ENCODE assay signal across 10 cellular contexts in genomic region chr1:16324456-16324890, GRCh38. TPM values are rescaled to one million over a fixed set of nuclear protein-coding genes. Genes with fewer than 3 reads are reported as not detected.
DNase-seq lines count a peak whose midpoint lies in the region; ATAC-seq and TF ChIP-seq lines count a peak whose summit lies in the region.
"Had no signal": no experiment of that assay in that cellular context is flagged by ENCODE, and none has a peak within 500 bp of the region (broad histone marks: within the 10 kb centered on the region; RNA-seq: fewer than 3 reads in every experiment).

No MANE protein-coding gene starts in this region.

- POLR2A ChIA-PET in T-cell (lab: Charles Lee): no interaction called here

- H3K27ac ChIP-seq in prostate gland: no peak overlapping the region

- ATAC-seq in esophagus mucosa (peak; percentile 66), T-cell (replicated peaks in 1 of 4) (no peak)
- no peak for ATAC-seq in activated T-cell treated with anti-CD3 and anti-CD28 coated beads, Interleukin-2, amount 50 U/mL, for 4 hours
- ATAC-seq: activated CD8-positive, alpha-beta T cell treated with anti-CD3 and anti-CD28 coated beads, Interleukin-2, amount 10 ng/mL, durations not matched to agents 7 days and 5 days; naive thymus-derived CD8-positive, alpha-beta T cell had no signal

- no peaks in the 10 kb centered on the region for H3K27me3 ChIP-seq in prostate gland (replicated peaks; ENCODE audit: insufficient read depth)

- H3K36me3 ChIP-seq in prostate gland: no peaks in the 10 kb centered on the region

- intact Hi-C loops in prostate gland (cut with DNase I): no loop called here

- no peaks in the 10 kb centered on the region for H3K9me3 Mint-ChIP-seq in T-cell
- no peaks in the 10 kb centered on the region for H3K9me3 Mint-ChIP-seq in activated T-cell treated with anti-CD3 and anti-CD28 coated beads, Interleukin-2, amount 50 U/mL, for 4 hours
- H3K9me3 Mint-ChIP-seq: naive thymus-derived CD8-positive, alpha-beta T cell had no signal

- TF ChIP-seq POLR2A in prostate gland (IDR thresholded peaks at IDR 0.05): no peak

- peaks cover 9% of the 10 kb centered on the region for H3K36me3 Mint-ChIP-seq in T-cell
- peaks cover 9% of the 10 kb centered on the region for H3K36me3 Mint-ChIP-seq in activated T-cell treated with anti-CD3 and anti-CD28 coated beads, Interleukin-2, amount 50 U/mL, for 4 hours (ENCODE audit: insufficient read depth)

- H3K4me1 Mint-ChIP-seq in T-cell: peaks cover 20 to 33% (median 33%) of the 10 kb centered on the region in 3 donors
- peaks cover 14% of the 10 kb centered on the region for H3K4me1 Mint-ChIP-seq in activated T-cell treated with anti-CD3 and anti-CD28 coated beads, Interleukin-2, amount 50 U/mL, for 4 hours (ENCODE audit: low read depth)

- 90% methylated on average over 6 of the region's 6 CpGs for WGBS in prostate gland

- H3K9me3 ChIP-seq in prostate gland: no peaks in the 10 kb centered on the region

- DNase-seq in Daoy (ENCODE audit: low read depth) (peak; percentile 76), NCI-H69 (lab: John Stamatoyannopoulos, UW) (peak; percentile 2), prostate gland (ENCODE audit: low spot score) (peak; percentile 18), epidermal melanocyte (ENCODE audit: insufficient read length, low spot score) (no peak), T-cell (no peak)
- no peak for DNase-seq in activated T-cell treated with anti-CD3 and anti-CD28 coated beads, Interleukin-2, amount 50 U/mL, for 4 hours
- DNase-seq in stimulated activated CD4-positive, alpha-beta T cell treated with anti-CD3 and anti-CD28 coated beads, Interleukin-2, amount 100 ng/mL, for 24 hours: no peak
- DNase-seq: activated CD8-positive, alpha-beta T cell treated with anti-CD3 and anti-CD28 coated beads, Interleukin-2, amount 10 ng/mL, durations not matched to agents 7 days and 5 days; naive thymus-derived CD8-positive, alpha-beta T cell had no signal

- H3K4me3 Mint-ChIP-seq in T-cell: no peak overlapping the region
- no peak overlapping the region for H3K4me3 Mint-ChIP-seq in activated T-cell treated with anti-CD3 and anti-CD28 coated beads, Interleukin-2, amount 50 U/mL, for 4 hours
- H3K4me3 Mint-ChIP-seq: activated CD8-positive, alpha-beta T cell treated with anti-CD3 and anti-CD28 coated beads, Interleukin-2, amount 10 ng/mL, durations not matched to agents 7 days and 5 days; naive thymus-derived CD8-positive, alpha-beta T cell had no signal

- no peaks in the 10 kb centered on the region for H3K27me3 Mint-ChIP-seq in T-cell
- no peaks in the 10 kb centered on the region for H3K27me3 Mint-ChIP-seq in activated T-cell treated with anti-CD3 and anti-CD28 coated beads, Interleukin-2, amount 50 U/mL, for 4 hours (ENCODE audit: low read depth)
- H3K27me3 Mint-ChIP-seq: naive thymus-derived CD8-positive, alpha-beta T cell had no signal

- TF ChIP-seq CTCF in prostate gland (IDR thresholded peaks at IDR 0.05): no peak

- H3K4me1 ChIP-seq in prostate gland (replicated peaks): peaks cover 7% of the 10 kb centered on the region

- CTCF ChIA-PET in T-cell (lab: Charles Lee): no interaction called here

- H3K4me3 ChIP-seq in prostate gland: no peak overlapping the region

- H3K27ac Mint-ChIP-seq in T-cell: no peak overlapping the region
- H3K27ac Mint-ChIP-seq: activated CD8-positive, alpha-beta T cell treated with anti-CD3 and anti-CD28 coated beads, Interleukin-2, amount 10 ng/mL, durations not matched to agents 7 days and 5 days had no signal

RNA-seq across cellular contexts. Expression of gene FBXO42, which starts 27.8 kb away (rescaled TPM):
- 10.8 and 27.3 TPM in 2 replicates for total RNA-seq in Daoy (2014; rRNA removed; shearing (Covaris generic))
- total RNA-seq in esophagus mucosa: 11.9 TPM
- 10 to 100 TPM; 26.6 to 52.6 TPM for total RNA-seq in prostate gland
- total RNA-seq in T-cell: 10 to 100 TPM; 20.6 to 23.4 (median 22.5) TPM
- total RNA-seq in activated T-cell treated with anti-CD3 and anti-CD28 coated beads, Interleukin-2, amount 50 U/mL, for 4 hours: 10 to 100 TPM; 12.4 to 14.3 (median 13.4) TPM

RNA-seq across cellular contexts. Expression of gene SZRD1, which starts 42.6 kb away (rescaled TPM):
- 61.0 and 77.7 TPM in 2 replicates for total RNA-seq in Daoy (2014; rRNA removed; shearing (Covaris generic))
- total RNA-seq in esophagus mucosa: 89.9 TPM
- total RNA-seq in prostate gland: 10 to 100 TPM; 64.8 to 78.6 TPM
- total RNA-seq in T-cell: 100 to 1,000 TPM in 3 of 5 donors, 10 to 100 TPM in 2; 87.2 to 122 (median 106) TPM
- 100 to 1,000 TPM; 194 to 215 (median 212) TPM for total RNA-seq in activated T-cell treated with anti-CD3 and anti-CD28 coated beads, Interleukin-2, amount 50 U/mL, for 4 hours

Comparison
In these comparisons a context has a peak if more than half of its experiments do, and no peak if none do; other contexts are left out.
1. DNase-seq: peak in Daoy (single experiment), NCI-H69 (single experiment) and prostate gland (single experiment); none in epidermal melanocyte (single experiment), T-cell (0 of 34), activated T-cell treated with anti-CD3 and anti-CD28 coated beads, Interleukin-2, amount 50 U/mL, for 4 hours (single experiment) and stimulated activated CD4-positive, alpha-beta T cell treated with anti-CD3 and anti-CD28 coated beads, Interleukin-2, amount 100 ng/mL, for 24 hours (0 of 2).